In genomic region chr4:52715255-52715897, GRCh38 we compare ENCODE assay signal across 1 cellular context.
TF ChIP-seq lines count a peak whose summit lies in the region.

No MANE protein-coding gene starts in this region.

TF ChIP-seq in K562, 482 proteins besides CTCF, POLR2A, EP300 and RAD21 (continued from another document):
- TF ChIP-seq YY1 (IDR thresholded peaks at IDR 0.05; ENCODE audit: borderline replicate concordance in 1 of 3, control insufficient read depth in 1 of 3, extremely low read depth in 1 of 3, insufficient read depth in 3 of 3, insufficient read length in 1 of 3, insufficient replicate concordance in 2 of 3, low read depth in 1 of 3, low read length in 2 of 3) (peak in 1 of 3 experiments; percentile 7), RBFOX2 (IDR thresholded peaks at IDR 0.05; ENCODE audit: low read depth, low read length) (0 out of 2 replicates have a peak, but pooled peaks have one; percentile 36)
TF ChIP-seq in K562: peak in this region for 4.
